In the genomic region with DNA sequence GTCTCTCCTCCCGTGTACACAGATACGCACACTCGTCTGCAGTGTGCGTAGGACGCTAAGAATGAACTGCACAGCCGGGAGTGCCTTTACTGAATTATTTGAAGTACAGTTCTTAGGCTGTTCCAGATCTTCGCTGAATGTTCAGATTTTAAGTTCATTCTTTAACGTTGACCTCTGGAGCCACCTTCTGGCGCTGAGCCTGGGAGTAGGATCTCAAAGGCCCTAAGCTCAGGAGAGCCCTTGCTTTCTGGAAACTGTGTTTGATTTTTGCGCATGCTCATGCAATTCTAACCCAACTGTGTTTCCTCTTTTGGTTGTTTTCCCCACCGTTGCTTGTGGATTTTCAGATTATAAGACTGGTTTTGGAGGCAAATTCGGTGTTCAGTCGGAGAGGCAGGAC, we compare ENCODE assay signal across 26 cellular contexts. TPM values are rescaled to one million over a fixed set of nuclear protein-coding genes. Genes with fewer than 3 reads are reported as not detected.
DNase-seq lines count a peak whose midpoint lies in the region; ATAC-seq, FAIRE-seq and TF ChIP-seq lines count a peak whose summit lies in the region.
"Had no signal": no experiment of that assay in that cellular context is flagged by ENCODE, and none has a peak within 500 bp of the region (broad histone marks: within the 10 kb centered on the region; RNA-seq: fewer than 3 reads in every experiment).

No MANE protein-coding gene starts in this region.

- intact Hi-C loops in K562 (cut with micrococcal nuclease) = loop anchor here (5.0 kb wide), 1 partner anchor 36 kb away; no protein-coding TSS in a partner anchor

- TF ChIP-seq POLR2A in NB4 (IDR thresholded peaks at IDR 0.05; ENCODE audit: extremely low read depth, insufficient read length) (no peak), K562 (conservative IDR thresholded peaks at IDR 0.05) (no peak), GM18505 (IDR thresholded peaks at IDR 0.05; ENCODE audit: borderline replicate concordance, extremely low read depth, insufficient read depth, insufficient read length) (no peak)

- no peak overlapping the region for H2AFZ ChIP-seq in K562 (ENCODE audit: low read depth, low read length)
- H2AFZ ChIP-seq: neural progenitor cell had no signal

- no peak overlapping the region for H3K27ac ChIP-seq in DOHH2 (ENCODE audit: low read depth, low read length)
- peak overlapping the region; percentile 95; the same call in 1 of the 3 replicates for H3K27ac ChIP-seq in K562 (ENCODE audit: extremely low read depth, low read depth, low read length)
- H3K27ac ChIP-seq: heart left ventricle, left ventricle myocardium inferior, neural progenitor cell, prostate gland, SJSA1 had no signal

- H3F3A ChIP-seq in DOHH2 (ENCODE audit: control insufficient read depth, insufficient read depth) = no peaks in the 10 kb centered on the region

- DNase-seq in AML-193 (lab: John Stamatoyannopoulos, UW) (peak; percentile 33 to 38), NB4 (ENCODE audit: low read depth) (peak; percentile 83), K562 (ENCODE audit: extremely low read depth in 1 of 4, low spot score in 3 of 4) (no peak), NCI-H2196 (lab: John Stamatoyannopoulos, UW; ENCODE audit: unreplicated experiment) (no peak)
- DNase-seq: activated CD4-positive, CD25-positive, alpha-beta regulatory T cell; brain microvascular endothelial cell; CD8-positive, alpha-beta memory T cell; dermis blood vessel endothelial cell; DMS79 treated with DMSO at 0.1 percent for 48 hours; left ventricle myocardium inferior; mucosa of descending colon; NCI-H146; NCI-H2171 treated with DMSO at 0.1 percent for 48 hours; NCI-H69; stimulated activated CD4-positive, alpha-beta T cell treated with anti-CD3 and anti-CD28 coated beads, Interleukin-2, amount 100 ng/mL, for 24 hours; stimulated activated naive CD8-positive, alpha-beta T cell treated with anti-CD3 and anti-CD28 coated beads, Interleukin-15, Interleukin-2, amounts not matched to agents 100 U/mL and 50 U/mL, for 24 hours had no signal

- TF ChIP-seq CTCF in DOHH2 (IDR thresholded peaks at IDR 0.05; ENCODE audit: low read depth, low read length, poor library complexity, severe bottlenecking) (peak; percentile 26), NB4 (IDR thresholded peaks at IDR 0.05; ENCODE audit: low read depth, low read length) (peak; percentile 54), K562 (IDR thresholded peaks at IDR 0.05 in 2 of 3, conservative IDR thresholded peaks at IDR 0.05 in 1 of 3; ENCODE audit: insufficient read depth in 2 of 3, low read depth in 1 of 3, low read length in 3 of 3) (no peak; a peak in 1 of 6 replicates)

- H3K4me3 ChIP-seq in DOHH2 (ENCODE audit: low read length) = no peak overlapping the region
- no peak overlapping the region for H3K4me3 ChIP-seq in NB4 (ENCODE audit: low read depth, low read length)
- no peak overlapping the region for H3K4me3 ChIP-seq in K562
- H3K4me3 ChIP-seq: heart left ventricle, left ventricle myocardium inferior, mucosa of descending colon, neural progenitor cell, prostate gland, SJSA1, tibial nerve had no signal

- H3K27me3 ChIP-seq in DOHH2 (ENCODE audit: control insufficient read depth, low read length) (peaks cover 3% of the 10 kb centered on the region; the same call in 1 of the 2 replicates), K562 (ENCODE audit: control insufficient read depth in 2 of 2, insufficient read depth in 2 of 2, low read length in 2 of 2) (no peaks in the 10 kb centered on the region)
- H3K27me3 ChIP-seq: brain microvascular endothelial cell, neural progenitor cell, SJSA1, tibial nerve had no signal

- H4K20me1 ChIP-seq in DOHH2 (ENCODE audit: control insufficient read depth, insufficient read depth, low read depth, low read length) (no peaks in the 10 kb centered on the region), K562 (replicated peaks; ENCODE audit: control insufficient read depth, insufficient read depth, low read length) (peaks cover 35% of the 10 kb centered on the region)

- TF ChIP-seq EP300 in K562 (IDR thresholded peaks at IDR 0.05; ENCODE audit: low read length) = no peak

- no peak for TF ChIP-seq RAD21 in K562 (CRISPR knock-in tag; conservative IDR thresholded peaks at IDR 0.05 in 1 of 2, IDR thresholded peaks at IDR 0.05 in 1 of 2)

- H3K4me2 ChIP-seq in DOHH2 (ENCODE audit: low read length) = no peak overlapping the region
- H3K4me2 ChIP-seq in K562 (ENCODE audit: insufficient read depth, low read length) = no peak overlapping the region
- H3K4me2 ChIP-seq: neural progenitor cell had no signal

- H3K9me3 ChIP-seq in DOHH2 (ENCODE audit: control insufficient read depth, insufficient read depth, low read length) (no peaks in the 10 kb centered on the region), K562 (replicated peaks; ENCODE audit: control insufficient read depth, insufficient read depth, low read depth, low read length) (no peaks in the 10 kb centered on the region)
- H3K9me3 ChIP-seq: heart left ventricle, left ventricle myocardium inferior, mucosa of descending colon, prostate gland, SJSA1, tibial nerve had no signal

- no peaks in the 10 kb centered on the region for H3K36me3 ChIP-seq in DOHH2 (ENCODE audit: control insufficient read depth, low read length)
- peaks cover 83% of the 10 kb centered on the region for H3K36me3 ChIP-seq in K562 (ENCODE audit: control insufficient read depth, insufficient read depth, low read length)
- H3K36me3 ChIP-seq: neural progenitor cell had no signal

- POLR2A ChIA-PET in K562 (lab: Yijun Ruan, JAX) = no interaction called here

- ATAC-seq in K562 (no peak), GM18505 (IDR thresholded peaks at IDR 0.05; ENCODE audit: unreplicated experiment) (no peak), GM21786 (IDR thresholded peaks at IDR 0.05; ENCODE audit: unreplicated experiment) (no peak), GM19397 (IDR thresholded peaks at IDR 0.05; ENCODE audit: unreplicated experiment) (no peak)
- ATAC-seq: heart left ventricle; mucosa of descending colon; stimulated activated naive CD8-positive, alpha-beta T cell treated with anti-CD3 and anti-CD28 coated beads, Interleukin-15, Interleukin-2, amounts not matched to agents 100 U/mL and 50 U/mL, for 24 hours had no signal

- H3K9me1 ChIP-seq in K562 (ENCODE audit: control insufficient read depth, insufficient read depth, low read length) = peaks cover 16% of the 10 kb centered on the region

- CTCF ChIA-PET in K562 (lab: Yijun Ruan, JAX; ENCODE audit: low intra/inter-chr PET ratio) = no interaction called here

- no peaks in the 10 kb centered on the region for H3K4me1 ChIP-seq in DOHH2 (ENCODE audit: control insufficient read depth, low read length)
- H3K4me1 ChIP-seq in K562 (replicated peaks in 1 of 2; ENCODE audit: control insufficient read depth in 2 of 2, insufficient read depth in 2 of 2, low read length in 2 of 2) = peaks cover 14 to 40% of the 10 kb centered on the region in 2 experiments; a peak in 4 of 5 replicates
- H3K4me1 ChIP-seq: heart left ventricle, left ventricle myocardium inferior, neural progenitor cell, prostate gland had no signal

- no TSS peak for BruUV-seq in K562 (replicated peaks; lab: Mats Ljungman, UMichigan)

- in situ Hi-C loops in K562 (cut with MboI) = no loop called here

- no peak for FAIRE-seq in K562 (lab: Jason Lieb, UNC)
- FAIRE-seq: endothelial cell of umbilical vein had no signal

- WGBS in K562 (ENCODE audit: insufficient coverage, low coverage, missing lambda C conversion rate) = 86% methylated on average over 12 of the region's 13 CpGs

- no peaks in the 10 kb centered on the region for H3K79me2 ChIP-seq in DOHH2 (ENCODE audit: control insufficient read depth, low read length)
- peaks cover 27% of the 10 kb centered on the region for H3K79me2 ChIP-seq in K562 (ENCODE audit: control insufficient read depth, insufficient read depth, low read length)

- no peaks in the 10 kb centered on the region for H3K9me2 ChIP-seq in DOHH2 (replicated peaks; ENCODE audit: control insufficient read depth, low read length)

- H3K9ac ChIP-seq in K562 (ENCODE audit: insufficient read depth in 1 of 2, low read depth in 2 of 2, low read length in 2 of 2) = peak overlapping the region in 1 of 2 experiments; percentile 50; a peak in 1 of 4 replicates
- H3K9ac ChIP-seq: neural progenitor cell had no signal

TF ChIP-seq in K562, 482 proteins besides CTCF, POLR2A, EP300 and RAD21 (continues in another document):
- TF ChIP-seq ZNF165 (CRISPR knock-in tag; IDR thresholded peaks at IDR 0.05; ENCODE audit: borderline replicate concordance) (no peak), NCOA6 (IDR thresholded peaks at IDR 0.05) (no peak), NR2F6 (CRISPR knock-in tag; IDR thresholded peaks at IDR 0.05) (no peak), ZC3H11A (IDR thresholded peaks at IDR 0.05; ENCODE audit: low read depth, low read length) (no peak), NR2C1 (IDR thresholded peaks at IDR 0.05) (no peak), NR2C1 (tag; IDR thresholded peaks at IDR 0.05) (no peak), SAFB2 (IDR thresholded peaks at IDR 0.05; ENCODE audit: borderline replicate concordance, low read depth, low read length, severe bottlenecking) (no peak)

RNA-seq across cellular contexts. Expression of a gene that starts 22.8 kb away (rescaled TPM):
- total RNA-seq in K562 (2011; cell fraction: chromatin; rRNA removed; ENCODE audit: low replicate concordance) = 847 and 1,186 TPM in 2 replicates
- 519 and 540 TPM in 2 replicates for total RNA-seq in K562 (2011; cell fraction: nucleolus; rRNA removed)
- total RNA-seq in K562 (2011; cell fraction: nucleoplasm; rRNA removed) = 720 and 885 TPM in 2 replicates
- total RNA-seq in K562 (2014; rRNA removed) (114 and 127 TPM in 2 replicates), K562 (2014; rRNA removed; fragmentation: Illumina TruSeq; extraction: Trizol) (92.4 and 92.6 TPM in 2 replicates), K562 (2015; rRNA removed; fragmentation: Illumina TruSeq; extraction: Trizol) (104 and 110 TPM in 2 replicates), K562 (2021) (146 and 158 TPM in 2 replicates)
- polyA plus RNA-seq in K562 (2011; rRNA removed) (90.1 and 102 TPM in 2 replicates), K562 (2014; fragmentation: Illumina TruSeq; extraction: Trizol) (99.7 and 102 TPM in 2 replicates), K562 (2014; fragmentation: Nextera tagmentation; extraction: Ambion mirVana) (10 to 100 TPM in 1 of 2 experiments, 1 to 10 TPM in 1; 9.9 to 23.1 TPM), K562 (2014; rRNA removed) (149 and 157 TPM in 2 replicates)
- polyA plus RNA-seq in K562 (2011; cell fraction: cytosol; rRNA removed) = 58.6 and 59.0 TPM in 2 replicates
- polyA plus RNA-seq in K562 (2011; cell fraction: nucleus; rRNA removed) = 564 and 672 TPM in 2 replicates
- polyA plus RNA-seq in K562 (2012) = 106 and 146 TPM in 2 replicates
- 134 and 158 TPM in 2 replicates for polyA minus RNA-seq in K562 (2011; rRNA and poly(A)+ RNA removed)
- polyA minus RNA-seq in K562 (2011; cell fraction: cytosol; rRNA and poly(A)+ RNA removed) = 44.2 and 52.6 TPM in 2 replicates
- 171 and 217 TPM in 2 replicates for polyA minus RNA-seq in K562 (2011; cell fraction: nucleus; rRNA and poly(A)+ RNA removed)
- polyA plus RNA-seq: CD8-positive, alpha-beta memory T cell had no signal

Comparison
In these comparisons a context has a peak if more than half of its experiments do, and no peak if none do; other contexts are left out.
1. DNase-seq: peak in AML-193 (2 of 2) and NB4 (single experiment); none in K562 (0 of 4) and NCI-H2196 (single experiment).
2. CTCF ChIP-seq: peak in DOHH2 (single experiment) and NB4 (single experiment); none in K562 (0 of 3).